8 cellular contexts compared by ENCODE assay signal in genomic region chr1:52403566-52404115, GRCh38. TPM values are rescaled to one million over a fixed set of nuclear protein-coding genes. Genes with fewer than 3 reads are reported as not detected.
DNase-seq lines count a peak whose midpoint lies in the region; ATAC-seq, FAIRE-seq and TF ChIP-seq lines count a peak whose summit lies in the region.

No MANE protein-coding gene starts in this region.

- H3K9ac ChIP-seq in DND-41 (ENCODE audit: low read depth, low read length): peak overlapping the region; percentile 81

- peaks cover 67% of the 10 kb centered on the region for H3K36me3 ChIP-seq in DND-41 (ENCODE audit: insufficient read depth, low read length)
- peaks cover 65% of the 10 kb centered on the region for H3K36me3 ChIP-seq in RWPE2 (ENCODE audit: low read depth)
- peaks cover 9% of the 10 kb centered on the region; the same call in 1 of the 2 replicates for H3K36me3 ChIP-seq in iPS DF 6.9 (ENCODE audit: control insufficient read depth, insufficient read depth, low read length)

- H3K4me1 ChIP-seq in DND-41 (ENCODE audit: insufficient read depth, low read length) (peaks cover 46% of the 10 kb centered on the region), RWPE2 (ENCODE audit: insufficient read depth, poor library complexity, severe bottlenecking) (peaks cover 6% of the 10 kb centered on the region), iPS DF 6.9 (ENCODE audit: control insufficient read depth, insufficient read depth, low read length) (no peaks in the 10 kb centered on the region)

- no peak for FAIRE-seq in HTR-8/SVneo (lab: Jason Lieb, UNC)

- peaks cover 16% of the 10 kb centered on the region; the same call in 1 of the 2 replicates for H4K20me1 ChIP-seq in DND-41 (ENCODE audit: insufficient read depth, low read length)

- H3K27me3 ChIP-seq in DND-41 (ENCODE audit: insufficient read depth, low read length, poor library complexity): no peaks in the 10 kb centered on the region
- no peaks in the 10 kb centered on the region for H3K27me3 ChIP-seq in RWPE2 (ENCODE audit: insufficient read depth, poor library complexity, severe bottlenecking)
- H3K27me3 ChIP-seq in iPS DF 6.9 (ENCODE audit: control insufficient read depth, insufficient read depth, low read length): no peaks in the 10 kb centered on the region

- peaks cover 45% of the 10 kb centered on the region for H3K4me1 Mint-ChIP-seq in activated naive CD8-positive, alpha-beta T cell treated with anti-CD3 and anti-CD28 coated beads, Interleukin-2, amount 50 U/mL, for 24 hours

- H2AFZ ChIP-seq in DND-41 (ENCODE audit: low read depth, low read length): peak overlapping the region; percentile 83

- no peak for TF ChIP-seq CTCF in DND-41 (IDR thresholded peaks at IDR 0.05; ENCODE audit: borderline replicate concordance, extremely low read depth, low read length, poor library complexity, severe bottlenecking)
- TF ChIP-seq CTCF in RWPE2 (IDR thresholded peaks at IDR 0.05; ENCODE audit: poor library complexity, severe bottlenecking): no peak

- ATAC-seq in DND-41 (ENCODE audit: insufficient read depth, low read depth) (peak; percentile 60), GM21423 (IDR thresholded peaks at IDR 0.05; ENCODE audit: unreplicated experiment) (peak; percentile 32), RWPE2 (ENCODE audit: low read depth) (peak; percentile 68)
- peak; percentile 66 for ATAC-seq in activated naive CD8-positive, alpha-beta T cell treated with anti-CD3 and anti-CD28 coated beads, Interleukin-2, amount 50 U/mL, for 24 hours

- peaks cover 66% of the 10 kb centered on the region for H3K36me3 Mint-ChIP-seq in activated naive CD8-positive, alpha-beta T cell treated with anti-CD3 and anti-CD28 coated beads, Interleukin-2, amount 50 U/mL, for 24 hours (ENCODE audit: low read depth)

- peaks cover 91% of the 10 kb centered on the region for H3K79me2 ChIP-seq in DND-41 (ENCODE audit: insufficient read depth, low read length)

- H3K9me3 ChIP-seq in DND-41 (ENCODE audit: insufficient read depth, low read length, severe bottlenecking) (no peaks in the 10 kb centered on the region), RWPE2 (ENCODE audit: severe bottlenecking) (no peaks in the 10 kb centered on the region), iPS DF 6.9 (ENCODE audit: control insufficient read depth, insufficient read depth, low read length) (no peaks in the 10 kb centered on the region)

- peak overlapping the region; percentile 98 for H3K4me3 Mint-ChIP-seq in activated naive CD8-positive, alpha-beta T cell treated with anti-CD3 and anti-CD28 coated beads, Interleukin-2, amount 50 U/mL, for 24 hours

- peak overlapping the region; percentile 97 for H3K27ac Mint-ChIP-seq in activated naive CD8-positive, alpha-beta T cell treated with anti-CD3 and anti-CD28 coated beads, Interleukin-2, amount 50 U/mL, for 24 hours

- H3K27ac ChIP-seq in DND-41 (ENCODE audit: low read length) (peak overlapping the region; percentile 95), RWPE2 (ENCODE audit: poor library complexity, severe bottlenecking) (peak overlapping the region; percentile 76), iPS DF 6.9 (ENCODE audit: low read length) (no peak overlapping the region)

- no peaks in the 10 kb centered on the region for H3K9me3 Mint-ChIP-seq in activated naive CD8-positive, alpha-beta T cell treated with anti-CD3 and anti-CD28 coated beads, Interleukin-2, amount 50 U/mL, for 24 hours

- H3K27me3 Mint-ChIP-seq in activated naive CD8-positive, alpha-beta T cell treated with anti-CD3 and anti-CD28 coated beads, Interleukin-2, amount 50 U/mL, for 24 hours: no peaks in the 10 kb centered on the region

- DNase-seq in DND-41 (peak; percentile 64), HTR-8/SVneo (ENCODE audit: insufficient read length, low spot score) (peak; percentile 40), RWPE2 (ENCODE audit: low spot score) (no peak), iPS DF 6.9 (ENCODE audit: low read depth, low spot score) (peak; percentile 13), ureter (ENCODE audit: low spot score) (no peak)
- peak; percentile 52 for DNase-seq in activated naive CD8-positive, alpha-beta T cell treated with anti-CD3 and anti-CD28 coated beads, Interleukin-2, amount 50 U/mL, for 24 hours
- peak; percentile 20 to 35 for DNase-seq in stimulated activated CD4-positive, alpha-beta T cell treated with anti-CD3 and anti-CD28 coated beads, Interleukin-12 subunit alpha, Interleukin-12 subunit beta, amount 100 ng/mL, for 24 hours (ENCODE audit: low read depth in 2 of 2)

- H3K4me2 ChIP-seq in DND-41 (ENCODE audit: insufficient read depth, low read length): peak overlapping the region; percentile 80

- WGBS in iPS DF 6.9 (ENCODE audit: insufficient coverage, insufficient read length): no CpG with 5 or more reads among the region's 16 CpGs

- H3K4me3 ChIP-seq in DND-41 (ENCODE audit: low read depth in 1 of 2, low read length in 2 of 2): peak overlapping the region; percentile 63 to 80
- H3K4me3 ChIP-seq in RWPE2 (ENCODE audit: severe bottlenecking): peak overlapping the region; percentile 60
- peak overlapping the region; percentile 91 for H3K4me3 ChIP-seq in iPS DF 6.9 (ENCODE audit: low read length)

RNA-seq across cellular contexts. Expression of gene ORC1, which starts 0.6 kb away (rescaled TPM):
- total RNA-seq in ureter: 1.1 TPM

RNA-seq across cellular contexts. Expression of gene PRPF38A, which starts 0.8 kb away (rescaled TPM):
- 50.8 TPM for total RNA-seq in ureter

RNA-seq across cellular contexts. Expression of gene CC2D1B, which starts 37.6 kb away (rescaled TPM):
- total RNA-seq in ureter: 39.4 TPM

Comparison
In these comparisons a context has a peak if more than half of its experiments do, and no peak if none do; other contexts are left out.
1. DNase-seq: peak in DND-41 (single experiment), HTR-8/SVneo (single experiment), activated naive CD8-positive, alpha-beta T cell treated with anti-CD3 and anti-CD28 coated beads, Interleukin-2, amount 50 U/mL, for 24 hours (single experiment), iPS DF 6.9 (single experiment) and stimulated activated CD4-positive, alpha-beta T cell treated with anti-CD3 and anti-CD28 coated beads, Interleukin-12 subunit alpha, Interleukin-12 subunit beta, amount 100 ng/mL, for 24 hours (2 of 2); none in RWPE2 (single experiment) and ureter (single experiment).
2. Peak in every context shown above with its lines, with median percentiles within 50 percentile points of each other: ATAC-seq and H3K4me3 ChIP-seq.